14 cellular contexts compared by ENCODE assay signal in the genomic region with DNA sequence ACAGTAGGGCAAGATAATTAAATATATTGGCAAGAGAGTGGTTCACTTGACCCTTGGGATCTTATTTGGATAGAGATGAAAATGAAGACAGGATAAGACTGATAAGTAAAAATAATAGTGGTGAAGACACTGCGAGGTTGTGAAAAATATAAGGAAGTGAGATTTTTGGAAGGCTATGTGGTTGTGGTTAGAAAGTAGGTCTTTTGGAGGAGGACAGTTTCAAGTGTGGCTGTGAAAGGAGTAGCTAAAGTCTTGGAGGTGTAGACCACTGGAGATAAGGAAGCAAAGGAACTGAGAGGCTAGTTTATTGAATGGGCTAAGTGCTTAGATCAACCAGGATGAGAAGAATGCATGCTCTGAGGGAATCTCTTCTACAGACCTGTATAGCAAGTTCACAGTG.
DNase-seq lines count a peak whose midpoint lies in the region; ATAC-seq, FAIRE-seq and TF ChIP-seq lines count a peak whose summit lies in the region.
"Had no signal": no experiment of that assay in that cellular context is flagged by ENCODE, and none has a peak within 500 bp of the region (broad histone marks: within the 10 kb centered on the region; RNA-seq: fewer than 3 reads in every experiment).

No MANE protein-coding gene starts in this region.

- DNase-seq in D721Med (ENCODE audit: insufficient read length, low spot score), result no peak
- DNase-seq in OCI-M1 (lab: John Stamatoyannopoulos, UW), result peak; percentile 62
- DNase-seq in T-helper 9 cell, result no peak
- no peak for DNase-seq in NCI-H2196 treated with DMSO at 0.1 percent for 48 hours (lab: John Stamatoyannopoulos, UW; ENCODE audit: unreplicated experiment)
- DNase-seq in T-helper 2 cell, result no peak
- DNase-seq: colonic mucosa; DMS 273 treated with DMSO at 0.1 percent for 48 hours; MG63; posterior cingulate gyrus; stimulated activated CD4-positive, alpha-beta T cell treated with anti-CD3 and anti-CD28 coated beads, Interleukin-1b, Interleukin-23, amount 100 ng/mL, for 48 hours had no signal

- ATAC-seq in GM21423 (IDR thresholded peaks at IDR 0.05; ENCODE audit: unreplicated experiment) (peak; percentile 72), HG03342 (IDR thresholded peaks at IDR 0.05; ENCODE audit: unreplicated experiment) (peak; percentile 74), GM19463 (IDR thresholded peaks at IDR 0.05; ENCODE audit: unreplicated experiment) (no peak)
- ATAC-seq: Right ventricle myocardium inferior had no signal

- peak; percentile 81 for FAIRE-seq in D721Med (lab: Jason Lieb, UNC)

- no peak for TF ChIP-seq CTCF in D721Med (IDR thresholded peaks at IDR 0.05; ENCODE audit: insufficient read depth, missing control alignments)
